In the genomic region with DNA sequence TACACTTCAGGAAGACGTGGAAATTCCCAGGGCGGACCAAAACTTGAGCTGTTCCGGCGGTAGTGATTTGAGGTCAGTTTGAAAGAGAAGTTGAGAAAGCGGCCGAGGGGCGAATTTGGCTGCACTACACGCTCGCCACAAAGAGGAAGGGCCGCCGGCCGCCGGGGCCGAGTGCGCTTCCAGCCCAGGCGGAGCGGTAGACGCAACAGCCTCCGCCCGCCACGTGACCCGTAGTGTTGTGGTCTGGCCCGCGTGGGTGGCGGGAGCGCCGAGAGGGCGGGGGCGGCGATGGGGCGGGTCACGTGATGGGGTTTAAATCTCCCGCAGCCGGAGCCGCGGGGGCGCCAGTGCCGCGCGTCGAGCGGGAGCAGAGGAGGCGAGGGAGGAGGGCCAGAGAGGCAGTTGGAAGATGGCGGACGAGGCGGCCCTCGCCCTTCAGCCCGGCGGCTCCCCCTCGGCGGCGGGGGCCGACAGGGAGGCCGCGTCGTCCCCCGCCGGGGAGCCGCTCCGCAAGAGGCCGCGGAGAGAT, we compare ENCODE assay signal across 8 cellular contexts. TPM values are rescaled to one million over a fixed set of nuclear protein-coding genes. Genes with fewer than 3 reads are reported as not detected.
DNase-seq lines count a peak whose midpoint lies in the region; FAIRE-seq and TF ChIP-seq lines count a peak whose summit lies in the region.

A gene (plus strand): TSS at position 344 of the 529 bp plus-strand sequence. CDS start 66 bp downstream, at position 410.

- peaks cover 26% of the 10 kb centered on the region for H3K36me3 ChIP-seq in neutrophil

- H3K4me3 ChIP-seq in HFF-Myc (replicated peaks; ENCODE audit: low read depth, low read length): peak within 1 kb of the TSS; percentile 64
- H3K4me3 ChIP-seq in neutrophil (ENCODE audit: low read depth in 1 of 2, low read length in 1 of 2): peak within 1 kb of the TSS; percentile 84 to 86

- H3K27me3 ChIP-seq in neutrophil: no peaks in the 10 kb centered on the region

- CTCF ChIA-PET in activated naive CD4-positive, alpha-beta T cell treated with anti-CD3 and anti-CD28 coated beads for 36 hours (lab: Charles Lee): interaction anchor here (0.6 to 4.7 kb wide), 6 partner anchors 12 to 96 kb away, joined by 3 to 31 read pairs (median 4); no protein-coding TSS in a partner anchor

- peaks cover 22 to 27% of the 10 kb centered on the region in 2 experiments for H3K4me1 ChIP-seq in neutrophil (ENCODE audit: control insufficient read depth in 1 of 2, insufficient read depth in 1 of 2, low read depth in 1 of 2, low read length in 1 of 2)

- intact Hi-C loops in activated naive CD4-positive, alpha-beta T cell treated with anti-CD3 and anti-CD28 coated beads for 36 hours (cut with micrococcal nuclease): loop anchor here (1.0 to 10.0 kb wide), 5 partner anchors 35 to 1020 kb away; a partner anchor contains a TSS

- TF ChIP-seq CTCF in HFF-Myc (IDR thresholded peaks at IDR 0.05; ENCODE audit: low read depth, low read length, missing control alignments) (no peak), neutrophil (IDR thresholded peaks at IDR 0.05) (peak; percentile 41), subcutaneous adipose tissue (IDR thresholded peaks at IDR 0.05; ENCODE audit: low read depth) (no peak)

- DNase-seq in GM04504 (ENCODE audit: low read depth) (peak; percentile 86), HFF-Myc (ENCODE audit: extremely low read depth, low read depth) (peak; percentile 59), MV-4-11 (lab: John Stamatoyannopoulos, UW) (peak; percentile 94), SK-N-DZ (ENCODE audit: low spot score) (peak; percentile 96), frontal cortex (ENCODE audit: low spot score in 2 of 2) (peak; percentile 95)
- peak; percentile 88 for DNase-seq in activated naive CD4-positive, alpha-beta T cell treated with anti-CD3 and anti-CD28 coated beads for 36 hours

- H3K4me1 Mint-ChIP-seq in activated naive CD4-positive, alpha-beta T cell treated with anti-CD3 and anti-CD28 coated beads for 36 hours (ENCODE audit: low read depth): peaks cover 25% of the 10 kb centered on the region

- H3K9me3 ChIP-seq in neutrophil: no peaks in the 10 kb centered on the region

- no peaks in the 10 kb centered on the region for H3K27me3 Mint-ChIP-seq in activated naive CD4-positive, alpha-beta T cell treated with anti-CD3 and anti-CD28 coated beads for 36 hours (ENCODE audit: low read depth)

- H3K4me3 Mint-ChIP-seq in activated naive CD4-positive, alpha-beta T cell treated with anti-CD3 and anti-CD28 coated beads for 36 hours: peak within 1 kb of the TSS; percentile 90

- peak within 1 kb of the TSS; percentile 98 for H3K27ac ChIP-seq in neutrophil

- FAIRE-seq in frontal cortex (lab: Jason Lieb, UNC): no peak

- peaks cover 20% of the 10 kb centered on the region for H3K36me3 Mint-ChIP-seq in activated naive CD4-positive, alpha-beta T cell treated with anti-CD3 and anti-CD28 coated beads for 36 hours (ENCODE audit: low read depth)

- peak within 1 kb of the TSS; percentile 89 for H3K27ac Mint-ChIP-seq in activated naive CD4-positive, alpha-beta T cell treated with anti-CD3 and anti-CD28 coated beads for 36 hours

- H3K9me3 Mint-ChIP-seq in activated naive CD4-positive, alpha-beta T cell treated with anti-CD3 and anti-CD28 coated beads for 36 hours: no peaks in the 10 kb centered on the region

RNA-seq across cellular contexts. Expression of the gene that starts here (rescaled TPM):
- polyA plus RNA-seq in SK-N-DZ (2014; cell fraction: cytosol; rRNA removed): 25.1 and 30.2 TPM in 2 replicates
- polyA plus RNA-seq in SK-N-DZ (2014; cell fraction: nucleus; rRNA removed): 20.7 and 21.2 TPM in 2 replicates
- 10 to 100 TPM; 18.7 to 18.8 TPM for total RNA-seq in activated naive CD4-positive, alpha-beta T cell treated with anti-CD3 and anti-CD28 coated beads for 36 hours
- total RNA-seq in frontal cortex (45.7 TPM), subcutaneous adipose tissue (10 to 100 TPM; 34.7 to 44.7 (median 36.8) TPM)

Comparison
In these comparisons a context has a peak if more than half of its experiments do, and no peak if none do; other contexts are left out.
1. Peak in every context shown above with its lines: DNase-seq, H3K4me3 ChIP-seq and H3K27ac ChIP-seq.